1 cellular context compared by ENCODE assay signal in genomic region chr5:142222881-142223558, GRCh38.
TF ChIP-seq lines count a peak whose summit lies in the region.

No MANE protein-coding gene starts in this region.

TF ChIP-seq in GM23338, 12 proteins besides CTCF, POLR2A, EP300 and RAD21 (continued from another document):
- TF ChIP-seq, protein P1, sequence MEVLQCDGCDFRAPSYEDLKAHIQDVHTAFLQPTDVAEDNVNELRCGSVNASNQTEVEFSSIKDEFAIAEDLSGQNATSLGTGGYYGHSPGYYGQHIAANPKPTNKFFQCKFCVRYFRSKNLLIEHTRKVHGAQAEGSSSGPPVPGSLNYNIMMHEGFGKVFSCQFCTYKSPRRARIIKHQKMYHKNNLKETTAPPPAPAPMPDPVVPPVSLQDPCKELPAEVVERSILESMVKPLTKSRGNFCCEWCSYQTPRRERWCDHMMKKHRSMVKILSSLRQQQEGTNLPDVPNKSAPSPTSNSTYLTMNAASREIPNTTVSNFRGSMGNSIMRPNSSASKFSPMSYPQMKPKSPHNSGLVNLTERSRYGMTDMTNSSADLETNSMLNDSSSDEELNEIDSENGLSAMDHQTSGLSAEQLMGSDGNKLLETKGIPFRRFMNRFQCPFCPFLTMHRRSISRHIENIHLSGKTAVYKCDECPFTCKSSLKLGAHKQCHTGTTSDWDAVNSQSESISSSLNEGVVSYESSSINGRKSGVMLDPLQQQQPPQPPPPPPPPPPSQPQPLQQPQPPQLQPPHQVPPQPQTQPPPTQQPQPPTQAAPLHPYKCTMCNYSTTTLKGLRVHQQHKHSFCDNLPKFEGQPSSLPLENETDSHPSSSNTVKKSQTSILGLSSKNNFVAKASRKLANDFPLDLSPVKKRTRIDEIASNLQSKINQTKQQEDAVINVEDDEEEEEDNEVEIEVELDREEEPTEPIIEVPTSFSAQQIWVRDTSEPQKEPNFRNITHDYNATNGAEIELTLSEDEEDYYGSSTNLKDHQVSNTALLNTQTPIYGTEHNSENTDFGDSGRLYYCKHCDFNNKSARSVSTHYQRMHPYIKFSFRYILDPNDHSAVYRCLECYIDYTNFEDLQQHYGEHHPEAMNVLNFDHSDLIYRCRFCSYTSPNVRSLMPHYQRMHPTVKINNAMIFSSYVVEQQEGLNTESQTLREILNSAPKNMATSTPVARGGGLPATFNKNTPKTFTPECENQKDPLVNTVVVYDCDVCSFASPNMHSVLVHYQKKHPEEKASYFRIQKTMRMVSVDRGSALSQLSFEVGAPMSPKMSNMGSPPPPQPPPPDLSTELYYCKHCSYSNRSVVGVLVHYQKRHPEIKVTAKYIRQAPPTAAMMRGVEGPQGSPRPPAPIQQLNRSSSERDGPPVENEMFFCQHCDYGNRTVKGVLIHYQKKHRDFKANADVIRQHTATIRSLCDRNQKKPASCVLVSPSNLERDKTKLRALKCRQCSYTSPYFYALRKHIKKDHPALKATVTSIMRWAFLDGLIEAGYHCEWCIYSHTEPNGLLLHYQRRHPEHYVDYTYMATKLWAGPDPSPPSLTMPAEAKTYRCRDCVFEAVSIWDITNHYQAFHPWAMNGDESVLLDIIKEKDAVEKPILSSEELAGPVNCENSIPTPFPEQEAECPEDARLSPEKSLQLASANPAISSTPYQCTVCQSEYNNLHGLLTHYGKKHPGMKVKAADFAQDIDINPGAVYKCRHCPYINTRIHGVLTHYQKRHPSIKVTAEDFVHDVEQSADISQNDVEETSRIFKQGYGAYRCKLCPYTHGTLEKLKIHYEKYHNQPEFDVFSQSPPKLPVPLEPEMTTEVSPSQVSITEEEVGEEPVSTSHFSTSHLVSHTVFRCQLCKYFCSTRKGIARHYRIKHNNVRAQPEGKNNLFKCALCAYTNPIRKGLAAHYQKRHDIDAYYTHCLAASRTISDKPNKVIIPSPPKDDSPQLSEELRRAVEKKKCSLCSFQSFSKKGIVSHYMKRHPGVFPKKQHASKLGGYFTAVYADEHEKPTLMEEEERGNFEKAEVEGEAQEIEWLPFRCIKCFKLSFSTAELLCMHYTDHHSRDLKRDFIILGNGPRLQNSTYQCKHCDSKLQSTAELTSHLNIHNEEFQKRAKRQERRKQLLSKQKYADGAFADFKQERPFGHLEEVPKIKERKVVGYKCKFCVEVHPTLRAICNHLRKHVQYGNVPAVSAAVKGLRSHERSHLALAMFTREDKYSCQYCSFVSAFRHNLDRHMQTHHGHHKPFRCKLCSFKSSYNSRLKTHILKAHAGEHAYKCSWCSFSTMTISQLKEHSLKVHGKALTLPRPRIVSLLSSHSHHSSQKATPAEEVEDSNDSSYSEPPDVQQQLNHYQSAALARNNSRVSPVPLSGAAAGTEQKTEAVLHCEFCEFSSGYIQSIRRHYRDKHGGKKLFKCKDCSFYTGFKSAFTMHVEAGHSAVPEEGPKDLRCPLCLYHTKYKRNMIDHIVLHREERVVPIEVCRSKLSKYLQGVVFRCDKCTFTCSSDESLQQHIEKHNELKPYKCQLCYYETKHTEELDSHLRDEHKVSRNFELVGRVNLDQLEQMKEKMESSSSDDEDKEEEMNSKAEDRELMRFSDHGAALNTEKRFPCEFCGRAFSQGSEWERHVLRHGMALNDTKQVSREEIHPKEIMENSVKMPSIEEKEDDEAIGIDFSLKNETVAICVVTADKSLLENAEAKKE (CRISPR knock-in tag; IDR thresholded peaks at IDR 0.05), result no peak
- TF ChIP-seq POLR2AphosphoS5 (IDR thresholded peaks at IDR 0.05; ENCODE audit: low read depth) (no peak), JUNB (IDR thresholded peaks at IDR 0.05; ENCODE audit: unreplicated experiment) (no peak)
- TF ChIP-seq, protein P2, sequence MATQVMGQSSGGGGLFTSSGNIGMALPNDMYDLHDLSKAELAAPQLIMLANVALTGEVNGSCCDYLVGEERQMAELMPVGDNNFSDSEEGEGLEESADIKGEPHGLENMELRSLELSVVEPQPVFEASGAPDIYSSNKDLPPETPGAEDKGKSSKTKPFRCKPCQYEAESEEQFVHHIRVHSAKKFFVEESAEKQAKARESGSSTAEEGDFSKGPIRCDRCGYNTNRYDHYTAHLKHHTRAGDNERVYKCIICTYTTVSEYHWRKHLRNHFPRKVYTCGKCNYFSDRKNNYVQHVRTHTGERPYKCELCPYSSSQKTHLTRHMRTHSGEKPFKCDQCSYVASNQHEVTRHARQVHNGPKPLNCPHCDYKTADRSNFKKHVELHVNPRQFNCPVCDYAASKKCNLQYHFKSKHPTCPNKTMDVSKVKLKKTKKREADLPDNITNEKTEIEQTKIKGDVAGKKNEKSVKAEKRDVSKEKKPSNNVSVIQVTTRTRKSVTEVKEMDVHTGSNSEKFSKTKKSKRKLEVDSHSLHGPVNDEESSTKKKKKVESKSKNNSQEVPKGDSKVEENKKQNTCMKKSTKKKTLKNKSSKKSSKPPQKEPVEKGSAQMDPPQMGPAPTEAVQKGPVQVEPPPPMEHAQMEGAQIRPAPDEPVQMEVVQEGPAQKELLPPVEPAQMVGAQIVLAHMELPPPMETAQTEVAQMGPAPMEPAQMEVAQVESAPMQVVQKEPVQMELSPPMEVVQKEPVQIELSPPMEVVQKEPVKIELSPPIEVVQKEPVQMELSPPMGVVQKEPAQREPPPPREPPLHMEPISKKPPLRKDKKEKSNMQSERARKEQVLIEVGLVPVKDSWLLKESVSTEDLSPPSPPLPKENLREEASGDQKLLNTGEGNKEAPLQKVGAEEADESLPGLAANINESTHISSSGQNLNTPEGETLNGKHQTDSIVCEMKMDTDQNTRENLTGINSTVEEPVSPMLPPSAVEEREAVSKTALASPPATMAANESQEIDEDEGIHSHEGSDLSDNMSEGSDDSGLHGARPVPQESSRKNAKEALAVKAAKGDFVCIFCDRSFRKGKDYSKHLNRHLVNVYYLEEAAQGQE (IDR thresholded peaks at IDR 0.05; ENCODE audit: unreplicated experiment), result no peak
